In genomic region chr14:98167702-98168101, GRCh38 we compare ENCODE assay signal across 20 cellular contexts.
A peak's percentile ranks its signal among the peaks of the same experiment; 100 is the strongest.
DNase-seq lines count a peak whose midpoint lies in the region; ATAC-seq and TF ChIP-seq lines count a peak whose summit lies in the region.
"Had no signal": no experiment of that assay in that cellular context is flagged by ENCODE, and none has a peak within 500 bp of the region (broad histone marks: within the 10 kb centered on the region; RNA-seq: fewer than 3 reads in every experiment).

No MANE protein-coding gene starts in this region.

- peaks cover 80% of the 10 kb centered on the region for H3K4me1 ChIP-seq in CD8-positive, alpha-beta T cell (ENCODE audit: insufficient read depth, low read length)
- no peaks in the 10 kb centered on the region for H3K4me1 ChIP-seq in Caco-2
- H3K4me1 ChIP-seq: testis had no signal

- peak overlapping the region; percentile 13 for H3K4me3 ChIP-seq in CD8-positive, alpha-beta T cell (ENCODE audit: low read depth, low read length)
- H3K4me3 ChIP-seq in Caco-2 (ENCODE audit: low read depth, low read length), result no peak overlapping the region
- H3K4me3 ChIP-seq: coronary artery, spleen, testis had no signal

- TF ChIP-seq CTCF in CD8-positive, alpha-beta T cell (IDR thresholded peaks at IDR 0.05), result no peak
- no peak for TF ChIP-seq CTCF in Caco-2 (IDR thresholded peaks at IDR 0.05; ENCODE audit: insufficient read depth in 1 of 2, low read depth in 1 of 2, low read length in 1 of 2, severe bottlenecking in 1 of 2, unreplicated experiment in 1 of 2)

- CTCF ChIA-PET in activated CD4-positive, alpha-beta T cell treated with anti-CD3 and anti-CD28 coated beads, Interleukin-2, amount 10 ng/mL, durations not matched to agents 7 days and 5 days (lab: Charles Lee), result interaction anchor here (1.2 to 2.7 kb wide), 7 partner anchors 12 to 1098 kb away, joined by 3 to 9 read pairs (median 6); no protein-coding TSS in a partner anchor
- CTCF ChIA-PET in CD8-positive, alpha-beta T cell (lab: Charles Lee), result interaction anchor here (7.8 kb wide), 1 partner anchor 29 kb away, joined by 76 read pairs; no protein-coding TSS in a partner anchor
- CTCF ChIA-PET in activated CD4-positive, alpha-beta memory T cell treated with anti-CD3 and anti-CD28 coated beads for 36 hours (lab: Charles Lee), result interaction anchor here (2.0 to 3.5 kb wide), 2 partner anchors 28 to 190 kb away, joined by 9 to 32 read pairs; no protein-coding TSS in a partner anchor
- CTCF ChIA-PET in Caco-2 (lab: Charles Lee), result no interaction called here

- intact Hi-C loops in CD8-positive, alpha-beta T cell (cut with DNase I, micrococcal nuclease), result no loop called here
- intact Hi-C loops in activated CD4-positive, alpha-beta memory T cell treated with anti-CD3 and anti-CD28 coated beads for 36 hours (cut with micrococcal nuclease), result loop anchor here (2.0 kb wide), 2 partner anchors 15 to 69 kb away; no protein-coding TSS in a partner anchor
- intact Hi-C loops in Caco-2 (cut with micrococcal nuclease; ENCODE audit: unreplicated experiment), result no loop called here

- H3K36me3 Mint-ChIP-seq in activated CD4-positive, alpha-beta T cell treated with anti-CD3 and anti-CD28 coated beads, Interleukin-2, amount 10 ng/mL, durations not matched to agents 7 days and 5 days (ENCODE audit: low read depth), result peaks cover 36% of the 10 kb centered on the region
- peaks cover 16% of the 10 kb centered on the region for H3K36me3 Mint-ChIP-seq in CD8-positive, alpha-beta T cell
- peaks cover 18% of the 10 kb centered on the region for H3K36me3 Mint-ChIP-seq in activated CD4-positive, alpha-beta memory T cell treated with anti-CD3 and anti-CD28 coated beads for 36 hours
- no peaks in the 10 kb centered on the region for H3K36me3 Mint-ChIP-seq in effector memory CD8-positive, alpha-beta T cell (ENCODE audit: insufficient read depth)
- H3K36me3 Mint-ChIP-seq in Caco-2 (ENCODE audit: insufficient read depth, unreplicated experiment), result no peaks in the 10 kb centered on the region
- H3K36me3 Mint-ChIP-seq: brain had no signal

- peak overlapping the region; percentile 39 for H3K27ac ChIP-seq in CD8-positive, alpha-beta T cell (ENCODE audit: low read depth, low read length)
- H3K27ac ChIP-seq: coronary artery, HL-60, testis had no signal

- POLR2A ChIA-PET in activated CD4-positive, alpha-beta T cell treated with anti-CD3 and anti-CD28 coated beads, Interleukin-2, amount 10 ng/mL, durations not matched to agents 7 days and 5 days (lab: Charles Lee), result interaction anchor here (1.0 kb wide), 1 partner anchor 22 kb away, joined by 6 read pairs; no protein-coding TSS in a partner anchor
- POLR2A ChIA-PET in CD8-positive, alpha-beta T cell (lab: Charles Lee), result interaction anchor here (0.6 to 2.1 kb wide), 13 partner anchors 10 to 1101 kb away, joined by 3 to 9 read pairs (median 4); no protein-coding TSS in a partner anchor
- POLR2A ChIA-PET in activated CD4-positive, alpha-beta memory T cell treated with anti-CD3 and anti-CD28 coated beads for 36 hours (lab: Charles Lee), result interaction anchor here (1.0 to 3.5 kb wide), 5 partner anchors 15 to 1101 kb away, joined by 3 to 47 read pairs (median 16); no protein-coding TSS in a partner anchor
- POLR2A ChIA-PET in Caco-2 (lab: Charles Lee), result no interaction called here

- DNase-seq in activated CD4-positive, alpha-beta T cell treated with anti-CD3 and anti-CD28 coated beads, Interleukin-2, amount 10 ng/mL, durations not matched to agents 7 days and 5 days, result peak; percentile 55
- DNase-seq in activated CD4-positive, alpha-beta T cell treated with anti-CD3 and anti-CD28 coated beads, Interleukin-2, amount 50 U/mL, for 4 hours, result no peak
- DNase-seq in CD8-positive, alpha-beta T cell, result peak in 3 of 7 experiments; percentile 42 to 69 (median 43)
- peak; percentile 54 for DNase-seq in activated CD4-positive, alpha-beta memory T cell treated with anti-CD3 and anti-CD28 coated beads for 36 hours
- no peak for DNase-seq in effector memory CD8-positive, alpha-beta T cell
- DNase-seq in Caco-2 (no peak), COLO829 (ENCODE audit: low spot score) (no peak)
- DNase-seq: C1 segment of cervical spinal cord; IMR-90; NCI-H1694; NCI-H2227 treated with DMSO at 0.1 percent for 48 hours; nucleus accumbens; PC-3; spleen; stimulated activated CD8-positive, alpha-beta memory T cell treated with anti-CD3 and anti-CD28 coated beads, Interleukin-4, amount 100 ng/mL, for 48 hours; testis had no signal

- H3K27me3 ChIP-seq in CD8-positive, alpha-beta T cell (ENCODE audit: insufficient read depth, low read length), result no peaks in the 10 kb centered on the region
- H3K27me3 ChIP-seq in Caco-2 (replicated peaks; ENCODE audit: control insufficient read depth, insufficient read depth, low read length), result no peaks in the 10 kb centered on the region
- H3K27me3 ChIP-seq: testis had no signal

- no peaks in the 10 kb centered on the region for H3K36me3 ChIP-seq in CD8-positive, alpha-beta T cell (ENCODE audit: insufficient read depth, low read length)
- no peaks in the 10 kb centered on the region for H3K36me3 ChIP-seq in Caco-2 (ENCODE audit: control insufficient read depth, insufficient read depth, low read length)
- H3K36me3 ChIP-seq: spleen had no signal

- peak overlapping the region; percentile 94 for H3K27ac Mint-ChIP-seq in activated CD4-positive, alpha-beta T cell treated with anti-CD3 and anti-CD28 coated beads, Interleukin-2, amount 10 ng/mL, durations not matched to agents 7 days and 5 days
- peak overlapping the region; percentile 99 for H3K27ac Mint-ChIP-seq in CD8-positive, alpha-beta T cell
- H3K27ac Mint-ChIP-seq in activated CD4-positive, alpha-beta memory T cell treated with anti-CD3 and anti-CD28 coated beads for 36 hours, result peak overlapping the region; percentile 97
- H3K27ac Mint-ChIP-seq in effector memory CD8-positive, alpha-beta T cell, result peak overlapping the region; percentile 79 to 89
- H3K27ac Mint-ChIP-seq in Caco-2 (ENCODE audit: unreplicated experiment), result no peak overlapping the region

- BruUV-seq in Caco-2 (replicated peaks; lab: Mats Ljungman, UMichigan), result no TSS peak

- peaks cover 92% of the 10 kb centered on the region for H3K4me1 Mint-ChIP-seq in activated CD4-positive, alpha-beta T cell treated with anti-CD3 and anti-CD28 coated beads, Interleukin-2, amount 10 ng/mL, durations not matched to agents 7 days and 5 days
- peaks cover 95% of the 10 kb centered on the region for H3K4me1 Mint-ChIP-seq in CD8-positive, alpha-beta T cell (ENCODE audit: low read depth)
- H3K4me1 Mint-ChIP-seq in activated CD4-positive, alpha-beta memory T cell treated with anti-CD3 and anti-CD28 coated beads for 36 hours (ENCODE audit: low read depth), result peaks cover 67% of the 10 kb centered on the region
- H3K4me1 Mint-ChIP-seq in effector memory CD8-positive, alpha-beta T cell (ENCODE audit: low read depth in 2 of 2), result peaks cover 43 to 52% of the 10 kb centered on the region in 2 donors
- no peaks in the 10 kb centered on the region for H3K4me1 Mint-ChIP-seq in Caco-2 (ENCODE audit: low read depth, unreplicated experiment)

- H3K9me3 Mint-ChIP-seq in activated CD4-positive, alpha-beta T cell treated with anti-CD3 and anti-CD28 coated beads, Interleukin-2, amount 10 ng/mL, durations not matched to agents 7 days and 5 days, result peaks cover 27% of the 10 kb centered on the region
- no peaks in the 10 kb centered on the region for H3K9me3 Mint-ChIP-seq in CD8-positive, alpha-beta T cell
- peaks cover 17% of the 10 kb centered on the region for H3K9me3 Mint-ChIP-seq in activated CD4-positive, alpha-beta memory T cell treated with anti-CD3 and anti-CD28 coated beads for 36 hours
- H3K9me3 Mint-ChIP-seq in effector memory CD8-positive, alpha-beta T cell, result no peaks in the 10 kb centered on the region
- H3K9me3 Mint-ChIP-seq in Caco-2 (ENCODE audit: unreplicated experiment), result no peaks in the 10 kb centered on the region

- ATAC-seq in CD8-positive, alpha-beta T cell, result peak; percentile 17
- ATAC-seq in effector memory CD8-positive, alpha-beta T cell (replicated peaks), result peak; percentile 74
- ATAC-seq in esophagus mucosa, result no peak
- ATAC-seq: PC-3 had no signal

- H3K9me3 ChIP-seq in CD8-positive, alpha-beta T cell (ENCODE audit: low read length), result no peaks in the 10 kb centered on the region
- no peaks in the 10 kb centered on the region for H3K9me3 ChIP-seq in Caco-2
- H3K9me3 ChIP-seq: testis had no signal

- H3K4me3 Mint-ChIP-seq in activated CD4-positive, alpha-beta T cell treated with anti-CD3 and anti-CD28 coated beads, Interleukin-2, amount 10 ng/mL, durations not matched to agents 7 days and 5 days, result peak overlapping the region; percentile 20
- peak overlapping the region; percentile 64 for H3K4me3 Mint-ChIP-seq in CD8-positive, alpha-beta T cell
- peak overlapping the region; percentile 17 for H3K4me3 Mint-ChIP-seq in activated CD4-positive, alpha-beta memory T cell treated with anti-CD3 and anti-CD28 coated beads for 36 hours
- H3K4me3 Mint-ChIP-seq in effector memory CD8-positive, alpha-beta T cell, result peak overlapping the region; percentile 49 to 63
- no peak overlapping the region for H3K4me3 Mint-ChIP-seq in Caco-2 (ENCODE audit: unreplicated experiment)
- H3K4me3 Mint-ChIP-seq: brain had no signal

- H3K27me3 Mint-ChIP-seq in activated CD4-positive, alpha-beta T cell treated with anti-CD3 and anti-CD28 coated beads, Interleukin-2, amount 10 ng/mL, durations not matched to agents 7 days and 5 days, result no peaks in the 10 kb centered on the region
- H3K27me3 Mint-ChIP-seq in CD8-positive, alpha-beta T cell (ENCODE audit: low read depth), result no peaks in the 10 kb centered on the region
- H3K27me3 Mint-ChIP-seq in activated CD4-positive, alpha-beta memory T cell treated with anti-CD3 and anti-CD28 coated beads for 36 hours, result no peaks in the 10 kb centered on the region
- H3K27me3 Mint-ChIP-seq in effector memory CD8-positive, alpha-beta T cell, result no peaks in the 10 kb centered on the region
- peaks cover 10% of the 10 kb centered on the region for H3K27me3 Mint-ChIP-seq in Caco-2 (ENCODE audit: insufficient read depth, unreplicated experiment)

Comparison
In these comparisons a context has a peak if more than half of its experiments do, and no peak if none do; other contexts are left out.
1. DNase-seq: peak in activated CD4-positive, alpha-beta T cell treated with anti-CD3 and anti-CD28 coated beads, Interleukin-2, amount 10 ng/mL, durations not matched to agents 7 days and 5 days (single experiment) and activated CD4-positive, alpha-beta memory T cell treated with anti-CD3 and anti-CD28 coated beads for 36 hours (single experiment); none in activated CD4-positive, alpha-beta T cell treated with anti-CD3 and anti-CD28 coated beads, Interleukin-2, amount 50 U/mL, for 4 hours (0 of 2), effector memory CD8-positive, alpha-beta T cell (0 of 3), Caco-2 (0 of 2) and COLO829 (single experiment).